ENCODE assay signal across 11 cellular contexts in genomic region chr10:104139221-104139620, GRCh38. TPM values are rescaled to one million over a fixed set of nuclear protein-coding genes. Genes with fewer than 3 reads are reported as not detected.
DNase-seq lines count a peak whose midpoint lies in the region; ATAC-seq and TF ChIP-seq lines count a peak whose summit lies in the region.
"Had no signal": no experiment of that assay in that cellular context is flagged by ENCODE, and none has a peak within 500 bp of the region (broad histone marks: within the 10 kb centered on the region; RNA-seq: fewer than 3 reads in every experiment).

No MANE protein-coding gene starts in this region.

- intact Hi-C loops in ovary (cut with DNase I): no loop called here

- TF ChIP-seq CTCF in HL-60 (IDR thresholded peaks at IDR 0.05; ENCODE audit: insufficient read depth, low read length) (peak; percentile 8), WERI-Rb-1 (IDR thresholded peaks at IDR 0.05; ENCODE audit: low read depth, low read length) (peak; percentile 34; the same call in 1 of the 2 replicates), neural crest cell (conservative IDR thresholded peaks at IDR 0.05) (peak; percentile 46), ovary (IDR thresholded peaks at IDR 0.05) (no peak)

- no peaks in the 10 kb centered on the region for H3K36me3 ChIP-seq in WERI-Rb-1
- H3K36me3 ChIP-seq in ovary: no peaks in the 10 kb centered on the region

- no peaks in the 10 kb centered on the region for H3K27me3 ChIP-seq in HL-60 (ENCODE audit: insufficient read depth, poor library complexity, severe bottlenecking)
- no peaks in the 10 kb centered on the region for H3K27me3 ChIP-seq in WERI-Rb-1 (ENCODE audit: insufficient read depth, low read depth, severe bottlenecking)
- H3K27me3 ChIP-seq in ovary: no peaks in the 10 kb centered on the region

- H3K4me3 ChIP-seq in HL-60 (replicated peaks; ENCODE audit: insufficient read depth, low read length) (no peak overlapping the region), WERI-Rb-1 (ENCODE audit: low read depth, low read length) (no peak overlapping the region), ovary (no peak overlapping the region)

- no peak for TF ChIP-seq EP300 in ovary (IDR thresholded peaks at IDR 0.05)

- H3K27me3 Mint-ChIP-seq in neural crest cell (ENCODE audit: low read depth): no peaks in the 10 kb centered on the region

- H3K27ac Mint-ChIP-seq in neural crest cell (ENCODE audit: unreplicated experiment): no peak overlapping the region
- H3K27ac Mint-ChIP-seq: activated naive CD4-positive, alpha-beta T cell treated with anti-CD3 and anti-CD28 coated beads, Interleukin-2, amount 10 ng/mL, durations not matched to agents 7 days and 5 days had no signal

- WGBS in ovary, 3 donors: 65 to 82% (median 68%) methylated on average over 5 of the region's 5 CpGs

- H3K36me3 Mint-ChIP-seq in neural crest cell (ENCODE audit: low read depth): no peaks in the 10 kb centered on the region
- H3K36me3 Mint-ChIP-seq: activated naive CD4-positive, alpha-beta T cell treated with anti-CD3 and anti-CD28 coated beads, Interleukin-2, amount 10 ng/mL, durations not matched to agents 7 days and 5 days had no signal

- H3K4me1 ChIP-seq in ovary (ENCODE audit: insufficient read depth): no peaks in the 10 kb centered on the region

- TF ChIP-seq POLR2A in ovary (IDR thresholded peaks at IDR 0.05): no peak

- H3K27ac ChIP-seq in HL-60 (replicated peaks) (no peak overlapping the region), WERI-Rb-1 (no peak overlapping the region), ovary (no peak overlapping the region)

- DNase-seq in NCI-H748 (lab: John Stamatoyannopoulos, UW; ENCODE audit: unreplicated experiment) (peak; percentile 11), NCI-H748 treated with DMSO at 0.1 percent for 48 hours (lab: John Stamatoyannopoulos, UW) (no peak), HL-60 (ENCODE audit: low read depth in 1 of 2, low spot score in 1 of 2) (peak in 1 of 2 experiments; percentile 21), WERI-Rb-1 (no peak), neural crest cell (ENCODE audit: low read depth, low spot score) (no peak), activated gamma-delta T cell (lab: John Stamatoyannopoulos, UW) (no peak), ovary (no peak)
- DNase-seq: activated naive CD4-positive, alpha-beta T cell treated with anti-CD3 and anti-CD28 coated beads, Interleukin-2, amount 10 ng/mL, durations not matched to agents 7 days and 5 days; NCI-H510A treated with DMSO at 0.1 percent for 48 hours had no signal

- H3K9me3 Mint-ChIP-seq in neural crest cell: no peaks in the 10 kb centered on the region
- H3K9me3 Mint-ChIP-seq: activated naive CD4-positive, alpha-beta T cell treated with anti-CD3 and anti-CD28 coated beads, Interleukin-2, amount 10 ng/mL, durations not matched to agents 7 days and 5 days had no signal

- no peak for ATAC-seq in HG03175 (IDR thresholded peaks at IDR 0.05; ENCODE audit: unreplicated experiment)
- ATAC-seq: left lobe of liver had no signal

- no peaks in the 10 kb centered on the region for H3K4me1 Mint-ChIP-seq in neural crest cell
- H3K4me1 Mint-ChIP-seq: activated naive CD4-positive, alpha-beta T cell treated with anti-CD3 and anti-CD28 coated beads, Interleukin-2, amount 10 ng/mL, durations not matched to agents 7 days and 5 days had no signal

- no peak overlapping the region for H3K4me3 Mint-ChIP-seq in neural crest cell
- H3K4me3 Mint-ChIP-seq: activated naive CD4-positive, alpha-beta T cell treated with anti-CD3 and anti-CD28 coated beads, Interleukin-2, amount 10 ng/mL, durations not matched to agents 7 days and 5 days had no signal

- H3K9me3 ChIP-seq in WERI-Rb-1 (ENCODE audit: severe bottlenecking) (no peaks in the 10 kb centered on the region), ovary (no peaks in the 10 kb centered on the region)

RNA-seq across cellular contexts. Expression of gene SFR1, which starts 17.2 kb away (rescaled TPM):
- 13.9 and 14.0 TPM in 2 replicates for total RNA-seq in neural crest cell
- 10 to 100 TPM in 2 of 7 donors, 1 to 10 TPM in 5; 6.0 to 12.0 (median 7.9) TPM for total RNA-seq in ovary
- polyA plus RNA-seq in ovary: 10 to 100 TPM in 1 of 2 donors, 1 to 10 TPM in 1; 5.6 to 10.9 TPM

RNA-seq across cellular contexts. Expression of gene COL17A1, which starts 53.5 kb away (rescaled TPM):
- total RNA-seq in neural crest cell (not detected in 2 replicates), ovary (under 1 TPM in 5 of 7 donors, not detected in 2; 0.23 to 0.90 (median 0.46) TPM)
- under 1 TPM; 0.17 to 0.67 TPM for polyA plus RNA-seq in ovary

Comparison
In these comparisons a context has a peak if more than half of its experiments do, and no peak if none do; other contexts are left out.
1. CTCF ChIP-seq: peak in HL-60 (single experiment), WERI-Rb-1 (single experiment) and neural crest cell (single experiment); none in ovary (0 of 3).